In the genomic region with DNA sequence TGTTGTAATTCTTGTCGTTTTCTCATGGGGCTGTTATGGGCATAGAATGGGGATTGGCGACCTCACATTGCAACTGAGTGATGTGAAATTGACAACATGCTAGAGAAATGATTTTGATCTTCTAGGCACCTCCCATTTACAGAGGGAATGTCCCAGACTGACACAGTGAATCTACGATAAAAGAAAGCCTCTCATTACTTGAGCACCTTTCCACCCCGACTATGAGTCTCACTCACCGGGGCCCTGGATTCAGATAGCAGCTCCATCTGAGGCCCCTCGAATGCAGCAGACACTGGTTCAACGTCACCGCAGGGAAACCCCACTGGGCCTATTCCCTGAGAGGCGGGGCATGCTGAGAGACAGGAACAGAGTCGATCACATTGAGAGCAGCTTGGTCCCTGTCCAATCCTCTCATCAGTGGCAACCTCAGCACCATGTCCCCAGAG, we compare ENCODE assay signal across 16 cellular contexts. TPM values are rescaled to one million over a fixed set of nuclear protein-coding genes. Genes with fewer than 3 reads are reported as not detected.
DNase-seq lines count a peak whose midpoint lies in the region; ATAC-seq and TF ChIP-seq lines count a peak whose summit lies in the region.
"Had no signal": no experiment of that assay in that cellular context is flagged by ENCODE, and none has a peak within 500 bp of the region (broad histone marks: within the 10 kb centered on the region; RNA-seq: fewer than 3 reads in every experiment).

No MANE protein-coding gene starts in this region.

- H3K36me3 ChIP-seq in left ventricle myocardium inferior (no peaks in the 10 kb centered on the region), SJCRH30 (no peaks in the 10 kb centered on the region)
- H3K36me3 ChIP-seq in effector memory CD4-positive, alpha-beta T cell (ENCODE audit: control insufficient read depth, insufficient read depth, low read length), result peaks cover 10% of the 10 kb centered on the region
- H3K36me3 ChIP-seq: left lung had no signal

- H3K27ac Mint-ChIP-seq in activated CD4-positive, alpha-beta memory T cell treated with anti-CD3 and anti-CD28 coated beads, Interleukin-2, amount 10 ng/mL, durations not matched to agents 7 days and 5 days, result peak overlapping the region; percentile 52

- no peak overlapping the region for H3K27ac ChIP-seq in left ventricle myocardium inferior (replicated peaks)
- H3K27ac ChIP-seq in effector memory CD4-positive, alpha-beta T cell (ENCODE audit: insufficient read depth, low read length, poor library complexity, severe bottlenecking), result peak overlapping the region; percentile 56
- no peak overlapping the region for H3K27ac ChIP-seq in SJCRH30
- H3K27ac ChIP-seq: psoas muscle, VCaP had no signal

- peaks cover 83% of the 10 kb centered on the region for H3K4me1 Mint-ChIP-seq in activated CD4-positive, alpha-beta memory T cell treated with anti-CD3 and anti-CD28 coated beads, Interleukin-2, amount 10 ng/mL, durations not matched to agents 7 days and 5 days

- no peaks in the 10 kb centered on the region for H3K27me3 Mint-ChIP-seq in activated CD4-positive, alpha-beta memory T cell treated with anti-CD3 and anti-CD28 coated beads, Interleukin-2, amount 10 ng/mL, durations not matched to agents 7 days and 5 days

- CTCF ChIA-PET in activated CD4-positive, alpha-beta memory T cell treated with anti-CD3 and anti-CD28 coated beads, Interleukin-2, amount 10 ng/mL, durations not matched to agents 7 days and 5 days (lab: Charles Lee), result interaction anchor here (1.7 kb wide), 2 partner anchors 11 to 67 kb away, joined by 4 read pairs; no protein-coding TSS in a partner anchor

- POLR2A ChIA-PET in activated CD4-positive, alpha-beta memory T cell treated with anti-CD3 and anti-CD28 coated beads, Interleukin-2, amount 10 ng/mL, durations not matched to agents 7 days and 5 days (lab: Charles Lee), result interaction anchor here (1.1 to 3.8 kb wide), 3 partner anchors 10 to 48 kb away, joined by 3 to 23 read pairs (median 11); no protein-coding TSS in a partner anchor

- no peaks in the 10 kb centered on the region for H3K9me3 Mint-ChIP-seq in activated CD4-positive, alpha-beta memory T cell treated with anti-CD3 and anti-CD28 coated beads, Interleukin-2, amount 10 ng/mL, durations not matched to agents 7 days and 5 days
- H3K9me3 Mint-ChIP-seq: dendritic cell treated with granulocyte-macrophage colony-stimulating factor and Interleukin-4, amounts not matched to agents 40 ng/mL and 50 ng/mL, for 4 days had no signal

- H3K4me1 ChIP-seq in left ventricle myocardium inferior, result peaks cover 50% of the 10 kb centered on the region
- H3K4me1 ChIP-seq in effector memory CD4-positive, alpha-beta T cell (ENCODE audit: control insufficient read depth, insufficient read depth, low read length, poor library complexity, severe bottlenecking), result peaks cover 56% of the 10 kb centered on the region
- H3K4me1 ChIP-seq in SJCRH30, result no peaks in the 10 kb centered on the region

- H3K27me3 ChIP-seq in left ventricle myocardium inferior (ENCODE audit: low read depth) (peaks cover 34% of the 10 kb centered on the region), SJCRH30 (peaks cover 54% of the 10 kb centered on the region)
- H3K27me3 ChIP-seq in effector memory CD4-positive, alpha-beta T cell (replicated peaks; ENCODE audit: control insufficient read depth, insufficient read depth, low read length, poor library complexity, severe bottlenecking), result no peaks in the 10 kb centered on the region

- peaks cover 81% of the 10 kb centered on the region for H3K36me3 Mint-ChIP-seq in activated CD4-positive, alpha-beta memory T cell treated with anti-CD3 and anti-CD28 coated beads, Interleukin-2, amount 10 ng/mL, durations not matched to agents 7 days and 5 days (ENCODE audit: low read depth)

- no peaks in the 10 kb centered on the region for H3K9me3 ChIP-seq in left ventricle myocardium inferior (replicated peaks)
- no peaks in the 10 kb centered on the region for H3K9me3 ChIP-seq in effector memory CD4-positive, alpha-beta T cell (ENCODE audit: control insufficient read depth, low read length)
- no peaks in the 10 kb centered on the region; the same call in 1 of the 2 replicates for H3K9me3 ChIP-seq in SJCRH30 (replicated peaks)
- H3K9me3 ChIP-seq: left lung, psoas muscle had no signal

- no peak for DNase-seq in left ventricle myocardium inferior
- no peak for DNase-seq in cardiac septum (ENCODE audit: low spot score)
- DNase-seq in activated CD4-positive, alpha-beta memory T cell treated with anti-CD3 and anti-CD28 coated beads, Interleukin-2, amount 10 ng/mL, durations not matched to agents 7 days and 5 days, result no peak
- DNase-seq in effector memory CD4-positive, alpha-beta T cell, result peak in 1 of 3 donors; percentile 26
- peak; percentile 46 for DNase-seq in stimulated activated naive CD8-positive, alpha-beta T cell treated with anti-CD3 and anti-CD28 coated beads, Interleukin-15, Interleukin-2, amounts not matched to agents 100 U/mL and 50 U/mL, for 24 hours
- DNase-seq in SJCRH30, result no peak
- DNase-seq: DMS 273 treated with DMSO at 0.1 percent for 48 hours, KBM-7, NCI-H1048, NCI-H748 treated with DMSO at 0.1 percent for 48 hours had no signal

- TF ChIP-seq CTCF in left ventricle myocardium inferior (IDR thresholded peaks at IDR 0.05; ENCODE audit: borderline replicate concordance), result no peak

- no peak overlapping the region for H3K4me3 Mint-ChIP-seq in activated CD4-positive, alpha-beta memory T cell treated with anti-CD3 and anti-CD28 coated beads, Interleukin-2, amount 10 ng/mL, durations not matched to agents 7 days and 5 days

- intact Hi-C loops in left ventricle myocardium inferior (cut with micrococcal nuclease), result no loop called here
- intact Hi-C loops in cardiac septum (cut with DNase I), result loop anchor here (5.0 to 10.0 kb wide), 2 partner anchors 36 to 71 kb away; no protein-coding TSS in a partner anchor

- peak overlapping the region; percentile 64 for H3K4me3 ChIP-seq in left ventricle myocardium inferior
- no peak overlapping the region for H3K4me3 ChIP-seq in effector memory CD4-positive, alpha-beta T cell (ENCODE audit: insufficient read depth, low read depth, low read length, poor library complexity, severe bottlenecking)
- H3K4me3 ChIP-seq in SJCRH30, result no peak overlapping the region

- ATAC-seq in stimulated activated naive CD8-positive, alpha-beta T cell treated with anti-CD3 and anti-CD28 coated beads, Interleukin-15, Interleukin-2, amounts not matched to agents 100 U/mL and 50 U/mL, for 24 hours, result peak; percentile 41
- no peak for ATAC-seq in GM21367 (IDR thresholded peaks at IDR 0.05; ENCODE audit: unreplicated experiment)
- ATAC-seq in HG02623 (IDR thresholded peaks at IDR 0.05; ENCODE audit: unreplicated experiment), result no peak

RNA-seq across cellular contexts. Expression of a gene that starts 49.1 kb away (rescaled TPM):
- 4.2 TPM for total RNA-seq in left ventricle myocardium inferior
- total RNA-seq in cardiac septum, result 4.3 TPM
- total RNA-seq in activated CD4-positive, alpha-beta memory T cell treated with anti-CD3 and anti-CD28 coated beads, Interleukin-2, amount 10 ng/mL, durations not matched to agents 7 days and 5 days, result 10 to 100 TPM; 53.3 to 56.9 TPM
- total RNA-seq in SJCRH30 (2014; rRNA removed; shearing (Covaris generic)), result not detected in 2 replicates

Comparison
In these comparisons a context has a peak if more than half of its experiments do, and no peak if none do; other contexts are left out.
1. RNA of a gene that starts 49.1 kb away (total RNA-seq): 53.3 to 56.9 TPM in activated CD4-positive, alpha-beta memory T cell treated with anti-CD3 and anti-CD28 coated beads, Interleukin-2, amount 10 ng/mL, durations not matched to agents 7 days and 5 days; 4.3 TPM in cardiac septum (single experiment), 4.2 TPM in left ventricle myocardium inferior (single experiment) and not detected in SJCRH30; every median in the first group is over 10 times any median in the second.